8 cellular contexts compared by ENCODE assay signal in the genomic region with DNA sequence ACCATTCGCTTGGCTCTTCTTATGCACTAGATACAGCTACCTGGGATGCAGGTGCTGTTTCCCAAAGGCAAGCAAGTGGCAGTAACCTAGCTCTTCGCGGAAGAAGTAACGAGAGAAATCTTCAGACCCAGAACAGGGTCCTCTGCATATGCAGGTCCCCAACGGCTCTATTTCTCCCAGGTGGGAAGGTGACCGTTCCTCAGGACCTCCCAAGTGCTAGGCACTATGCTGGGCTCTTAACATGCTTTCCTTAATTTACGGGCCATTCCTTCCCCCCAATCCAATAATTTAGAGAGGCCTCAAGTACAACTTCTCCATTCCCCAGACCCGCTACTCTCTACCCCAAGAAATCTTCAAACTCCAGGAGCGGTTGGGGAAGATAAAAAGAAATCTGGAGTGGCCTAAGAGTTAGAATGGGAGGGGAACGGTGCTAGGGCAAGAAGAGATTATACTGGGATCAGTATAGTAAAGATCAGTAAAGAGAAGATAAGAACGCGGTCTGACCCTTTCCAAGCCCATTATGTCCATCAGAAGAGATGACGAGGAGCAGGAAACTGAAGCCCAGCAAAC. TPM values are rescaled to one million over a fixed set of nuclear protein-coding genes. Genes with fewer than 3 reads are reported as not detected.
A peak's percentile ranks its signal among the peaks of the same experiment; 100 is the strongest.
DNase-seq lines count a peak whose midpoint lies in the region; ATAC-seq, FAIRE-seq and TF ChIP-seq lines count a peak whose summit lies in the region.

No MANE protein-coding gene starts in this region.

- H3K4me1 ChIP-seq in ES-I3 (ENCODE audit: insufficient read depth, low read length) (0 out of 2 replicates have a peak, but pooled peaks cover 11% of the 10 kb centered on the region), endothelial cell of umbilical vein (ENCODE audit: control insufficient read depth, extremely low read depth, insufficient read depth, low read length) (peaks cover 24% of the 10 kb centered on the region), parathyroid adenoma (peaks cover 3% of the 10 kb centered on the region)

- H3K9me1 ChIP-seq in endothelial cell of umbilical vein (replicated peaks; ENCODE audit: control insufficient read depth, extremely low read depth, insufficient read depth, low read length), result no peaks in the 10 kb centered on the region

- peak overlapping the region; percentile 75 for H3K27ac ChIP-seq in endothelial cell of umbilical vein (ENCODE audit: insufficient read depth, low read depth, low read length)
- peak overlapping the region; percentile 81 for H3K27ac ChIP-seq in parathyroid adenoma

- peak; percentile 9 for DNase-seq in RPMI8226
- no peak for DNase-seq in endothelial cell of umbilical vein (ENCODE audit: low read depth, low spot score)
- no peak for DNase-seq in NCI-H2107 treated with DMSO at 0.1 percent for 48 hours (lab: John Stamatoyannopoulos, UW; ENCODE audit: unreplicated experiment)
- DNase-seq in effector CD8-positive, alpha-beta T cell (lab: John Stamatoyannopoulos, UW), result no peak
- DNase-seq in RCC 7860 (ENCODE audit: low spot score), result no peak

- peak overlapping the region; percentile 94 for H3K9ac ChIP-seq in ES-I3 (ENCODE audit: low read depth, low read length)
- peak overlapping the region; percentile 86 for H3K9ac ChIP-seq in endothelial cell of umbilical vein (replicated peaks; ENCODE audit: extremely low read depth, insufficient read depth, low read length)
- H3K9ac ChIP-seq in parathyroid adenoma, result no peak overlapping the region

- no peaks in the 10 kb centered on the region for H3K27me3 ChIP-seq in endothelial cell of umbilical vein (ENCODE audit: control insufficient read depth in 2 of 2, insufficient read depth in 2 of 2, low read length in 2 of 2)
- H3K27me3 ChIP-seq in parathyroid adenoma (ENCODE audit: control insufficient read depth, insufficient read depth, low read length), result no peaks in the 10 kb centered on the region

- FAIRE-seq in endothelial cell of umbilical vein (lab: Jason Lieb, UNC), result no peak
- no peak for FAIRE-seq in RCC 7860 (lab: Jason Lieb, UNC)

- no peak for ATAC-seq in HG03432 (IDR thresholded peaks at IDR 0.05; ENCODE audit: unreplicated experiment)

- H3K36me3 ChIP-seq in ES-I3 (ENCODE audit: insufficient read depth, low read length) (peaks cover 7% of the 10 kb centered on the region), endothelial cell of umbilical vein (ENCODE audit: control insufficient read depth in 2 of 2, extremely low read depth in 1 of 2, insufficient read depth in 2 of 2, low read length in 2 of 2) (peaks cover 0 to 4% of the 10 kb centered on the region in 2 experiments), parathyroid adenoma (ENCODE audit: control insufficient read depth, insufficient read depth, low read length) (no peaks in the 10 kb centered on the region)

- TF ChIP-seq POLR2A in endothelial cell of umbilical vein (IDR thresholded peaks at IDR 0.05; ENCODE audit: low read depth, low read length), result no peak

- intact Hi-C loops in endothelial cell of umbilical vein (cut with micrococcal nuclease), result loop anchor here (1.0 to 5.0 kb wide), 2 partner anchors 21 to 313 kb away; a partner anchor contains a TSS

- TSS peak; percentile 62 for BruUV-seq in endothelial cell of umbilical vein (replicated peaks; lab: Mats Ljungman, UMichigan)

- TF ChIP-seq CTCF in endothelial cell of umbilical vein (IDR thresholded peaks at IDR 0.05; ENCODE audit: extremely low read depth in 1 of 2, insufficient read depth in 1 of 2, low read depth in 1 of 2, low read length in 2 of 2) (no peak), parathyroid adenoma (IDR thresholded peaks at IDR 0.05) (no peak)

- H3K4me2 ChIP-seq in endothelial cell of umbilical vein (ENCODE audit: insufficient read depth, low read length) (peak overlapping the region; percentile 97), parathyroid adenoma (ENCODE audit: low read length) (peak overlapping the region; percentile 90)

- dilution Hi-C loops in endothelial cell of umbilical vein (cut with MboI; ENCODE audit: extremely low pct_ligation_motif_present, low sequenced_read_pairs), result no loop called here

- H4K20me1 ChIP-seq in endothelial cell of umbilical vein (replicated peaks; ENCODE audit: control insufficient read depth, extremely low read depth, insufficient read depth, low read length), result no peaks in the 10 kb centered on the region

- CTCF ChIA-PET in endothelial cell of umbilical vein (lab: Charles Lee), result interaction anchor here (1.0 to 1.1 kb wide), 3 partner anchors 10 to 158 kb away, joined by 3 to 4 read pairs (median 3); a partner anchor contains a TSS

- H2AFZ ChIP-seq in endothelial cell of umbilical vein (ENCODE audit: low read depth, low read length) (peak overlapping the region; percentile 71), parathyroid adenoma (peak overlapping the region; percentile 86)

- no peaks in the 10 kb centered on the region for H3K9me3 ChIP-seq in ES-I3 (ENCODE audit: control insufficient read depth, insufficient read depth, low read length)
- no peaks in the 10 kb centered on the region for H3K9me3 ChIP-seq in endothelial cell of umbilical vein (replicated peaks; ENCODE audit: control insufficient read depth, insufficient read depth, low read length)
- H3K9me3 ChIP-seq in parathyroid adenoma (ENCODE audit: control insufficient read depth, low read length), result no peaks in the 10 kb centered on the region

- POLR2A ChIA-PET in endothelial cell of umbilical vein (lab: Charles Lee), result interaction anchor here (1.4 to 1.5 kb wide), 2 partner anchors 21 to 27 kb away, joined by 3 to 4 read pairs; a partner anchor contains a TSS

- H3K79me2 ChIP-seq in endothelial cell of umbilical vein (ENCODE audit: control insufficient read depth, insufficient read depth, low read length), result peaks cover 43% of the 10 kb centered on the region
- H3K79me2 ChIP-seq in parathyroid adenoma, result peaks cover 8% of the 10 kb centered on the region

- H3K4me3 ChIP-seq in endothelial cell of umbilical vein (replicated peaks in 1 of 3; ENCODE audit: insufficient read depth in 1 of 3, low read depth in 1 of 3, low read length in 3 of 3) (peak overlapping the region; percentile 62 to 93 (median 92)), parathyroid adenoma (ENCODE audit: low read depth, low read length) (peak overlapping the region; percentile 92)

TF ChIP-seq in endothelial cell of umbilical vein, 7 proteins besides CTCF, POLR2A, EP300 and RAD21:
- TF ChIP-seq, protein P1, sequence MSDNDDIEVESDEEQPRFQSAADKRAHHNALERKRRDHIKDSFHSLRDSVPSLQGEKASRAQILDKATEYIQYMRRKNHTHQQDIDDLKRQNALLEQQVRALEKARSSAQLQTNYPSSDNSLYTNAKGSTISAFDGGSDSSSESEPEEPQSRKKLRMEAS (IDR thresholded peaks at IDR 0.05; ENCODE audit: insufficient read depth, insufficient read length), result no peak
- TF ChIP-seq POLR2AphosphoS5 (IDR thresholded peaks at IDR 0.05; ENCODE audit: insufficient read depth, low read depth, low read length) (no peak), FOS (IDR thresholded peaks at IDR 0.05; ENCODE audit: borderline replicate concordance, insufficient read depth, low read length) (no peak), EZH2 (IDR thresholded peaks at IDR 0.05; ENCODE audit: borderline replicate concordance, low read depth, low read length, severe bottlenecking) (no peak), JUN (IDR thresholded peaks at IDR 0.05; ENCODE audit: borderline replicate concordance, insufficient read depth, insufficient read length, low read depth) (no peak), MYC (IDR thresholded peaks at IDR 0.05; ENCODE audit: low read depth, low read length) (no peak), GATA2 (IDR thresholded peaks at IDR 0.05; ENCODE audit: insufficient read depth, insufficient read length, low read depth, low read length) (no peak)
TF ChIP-seq in endothelial cell of umbilical vein: peak in this region for 0.

RNA-seq across cellular contexts. Expression of a gene that starts 0.4 kb away (rescaled TPM):
- total RNA-seq in endothelial cell of umbilical vein, result 55.1 and 57.4 TPM in 2 replicates
- 23.3 and 33.7 TPM in 2 replicates for polyA plus RNA-seq in endothelial cell of umbilical vein
- polyA plus RNA-seq in endothelial cell of umbilical vein (2011; cell fraction: cytosol; rRNA removed), result 22.6 and 30.5 TPM in 2 replicates
- polyA plus RNA-seq in endothelial cell of umbilical vein (2011; cell fraction: nucleus; rRNA removed), result 10.7 and 16.1 TPM in 2 replicates
- polyA plus RNA-seq in endothelial cell of umbilical vein (2012), result 50.4 and 50.6 TPM in 2 replicates
- 25.0 and 36.8 TPM in 2 replicates for polyA minus RNA-seq in endothelial cell of umbilical vein
- 46.6 TPM for polyA minus RNA-seq in endothelial cell of umbilical vein (2011; cell fraction: cytosol; rRNA and poly(A)+ RNA removed)
- 7.5 and 11.6 TPM in 2 replicates for polyA minus RNA-seq in endothelial cell of umbilical vein (2011; cell fraction: nucleus; rRNA and poly(A)+ RNA removed)

RNA-seq across cellular contexts. Expression of a gene that starts 1.5 kb away (rescaled TPM):
- total RNA-seq in endothelial cell of umbilical vein, result 43.2 and 45.6 TPM in 2 replicates
- 20.1 and 25.1 TPM in 2 replicates for polyA plus RNA-seq in endothelial cell of umbilical vein
- polyA plus RNA-seq in endothelial cell of umbilical vein (2011; cell fraction: cytosol; rRNA removed), result 32.9 and 34.4 TPM in 2 replicates
- 21.3 and 28.5 TPM in 2 replicates for polyA plus RNA-seq in endothelial cell of umbilical vein (2011; cell fraction: nucleus; rRNA removed)
- polyA plus RNA-seq in endothelial cell of umbilical vein (2012), result 36.6 and 49.5 TPM in 2 replicates
- 20.9 and 21.3 TPM in 2 replicates for polyA minus RNA-seq in endothelial cell of umbilical vein
- 37.2 TPM for polyA minus RNA-seq in endothelial cell of umbilical vein (2011; cell fraction: cytosol; rRNA and poly(A)+ RNA removed)
- polyA minus RNA-seq in endothelial cell of umbilical vein (2011; cell fraction: nucleus; rRNA and poly(A)+ RNA removed), result 25.1 and 33.7 TPM in 2 replicates

RNA-seq across cellular contexts. Expression of a gene that starts 21.0 kb away (rescaled TPM):
- total RNA-seq in endothelial cell of umbilical vein, result 9.2 and 10.0 TPM in 2 replicates
- polyA plus RNA-seq in endothelial cell of umbilical vein, result 12.7 TPM in 2 replicates
- 9.2 and 10.9 TPM in 2 replicates for polyA plus RNA-seq in endothelial cell of umbilical vein (2011; cell fraction: cytosol; rRNA removed)
- 8.5 and 10.1 TPM in 2 replicates for polyA plus RNA-seq in endothelial cell of umbilical vein (2011; cell fraction: nucleus; rRNA removed)
- 8.0 and 8.2 TPM in 2 replicates for polyA plus RNA-seq in endothelial cell of umbilical vein (2012)
- 8.0 and 10.2 TPM in 2 replicates for polyA minus RNA-seq in endothelial cell of umbilical vein
- 9.3 TPM for polyA minus RNA-seq in endothelial cell of umbilical vein (2011; cell fraction: cytosol; rRNA and poly(A)+ RNA removed)
- polyA minus RNA-seq in endothelial cell of umbilical vein (2011; cell fraction: nucleus; rRNA and poly(A)+ RNA removed), result 7.8 and 9.3 TPM in 2 replicates
